8 cellular contexts compared by ENCODE assay signal in the genomic region with DNA sequence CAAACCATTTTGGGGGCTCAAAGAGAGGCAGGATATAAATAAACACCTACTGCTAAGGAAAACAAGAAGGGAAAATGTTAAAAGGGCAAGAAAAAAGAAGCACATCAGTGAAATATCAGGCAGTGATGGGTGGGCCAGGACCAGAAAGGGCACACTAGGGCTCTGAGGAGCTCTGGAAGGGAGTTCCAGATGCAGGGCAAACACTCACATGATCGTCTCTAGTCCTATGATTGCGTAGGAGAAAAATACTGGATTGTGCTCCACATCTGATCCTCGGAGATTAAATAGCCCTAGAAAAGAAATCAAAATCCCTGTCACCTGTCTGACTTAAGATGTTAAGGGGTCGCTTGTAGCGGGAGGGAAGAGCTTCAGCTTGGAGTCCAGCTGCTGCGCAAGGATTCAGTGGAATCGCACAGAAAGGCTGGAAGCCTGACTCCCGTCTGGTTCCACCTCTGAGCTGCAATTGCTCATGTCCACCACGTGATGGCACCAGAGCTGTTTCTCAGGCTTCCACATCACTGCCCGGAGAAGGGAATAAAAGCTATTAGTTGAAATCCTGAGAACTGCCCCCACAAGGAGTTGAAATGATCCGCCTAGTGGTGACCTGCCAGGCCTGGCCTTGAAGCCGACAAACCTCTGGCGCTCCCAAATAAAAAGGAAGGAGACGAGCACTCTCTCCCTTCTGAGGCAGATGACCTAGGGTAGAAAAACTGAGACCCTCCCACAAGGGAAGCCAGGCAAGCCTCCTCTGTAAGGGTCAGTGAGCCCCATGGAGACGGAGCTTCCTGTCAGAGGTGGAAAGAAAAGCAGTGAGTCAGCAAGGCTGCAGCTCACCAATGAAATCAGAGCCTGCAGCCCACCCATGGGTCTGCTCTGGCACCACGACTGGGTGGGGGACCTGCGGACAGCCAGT. TPM values are rescaled to one million over a fixed set of nuclear protein-coding genes. Genes with fewer than 3 reads are reported as not detected.
DNase-seq lines count a peak whose midpoint lies in the region; ATAC-seq and TF ChIP-seq lines count a peak whose summit lies in the region.

No MANE protein-coding gene starts in this region.

- POLR2A ChIA-PET in PC-9 (lab: Charles Lee; ENCODE audit: unreplicated experiment): interaction anchor here (0.5 to 0.6 kb wide), 3 partner anchors 10 to 1362 kb away, joined by 3 to 5 read pairs (median 4); no protein-coding TSS in a partner anchor

- CTCF ChIA-PET in PC-9 (lab: Charles Lee): interaction anchor here (0.6 to 1.7 kb wide), 11 partner anchors 29 to 1079 kb away, joined by 3 to 9 read pairs (median 3); no protein-coding TSS in a partner anchor

- intact Hi-C loops in PC-9 (cut with micrococcal nuclease; ENCODE audit: unreplicated experiment): loop anchor here (1.0 to 10.0 kb wide), 6 partner anchors 73 to 395 kb away; partner anchors contain the start of gene ADD3

- ATAC-seq in GM21423 (IDR thresholded peaks at IDR 0.05; ENCODE audit: unreplicated experiment): peak; percentile 70
- ATAC-seq in activated T-cell treated with anti-CD3 and anti-CD28 coated beads, Interleukin-2, amount 50 U/mL, for 72 hours (replicated peaks in 1 of 2): peak; percentile 68 to 70
- peak; percentile 64 for ATAC-seq in stimulated activated naive CD8-positive, alpha-beta T cell treated with anti-CD3 and anti-CD28 coated beads, Interleukin-15, amount 100 ng/mL, for 72 hours

- H3K27ac Mint-ChIP-seq in activated T-cell treated with anti-CD3 and anti-CD28 coated beads, Interleukin-2, amount 50 U/mL, for 72 hours: peak overlapping the region; percentile 44
- peak overlapping the region; percentile 95 for H3K27ac Mint-ChIP-seq in nephron progenitor cell
- peak overlapping the region in 1 of 2 donors; percentile 42 for H3K27ac Mint-ChIP-seq in stimulated activated naive CD8-positive, alpha-beta T cell treated with anti-CD3 and anti-CD28 coated beads, Interleukin-15, amount 100 ng/mL, for 72 hours

- H3K9me3 Mint-ChIP-seq in activated T-cell treated with anti-CD3 and anti-CD28 coated beads, Interleukin-2, amount 50 U/mL, for 72 hours: no peaks in the 10 kb centered on the region
- H3K9me3 Mint-ChIP-seq in nephron progenitor cell: no peaks in the 10 kb centered on the region
- H3K9me3 Mint-ChIP-seq in stimulated activated naive CD8-positive, alpha-beta T cell treated with anti-CD3 and anti-CD28 coated beads, Interleukin-15, amount 100 ng/mL, for 72 hours: no peaks in the 10 kb centered on the region

- H3K79me2 ChIP-seq in PC-9 (ENCODE audit: low read depth): no peaks in the 10 kb centered on the region

- H3K27ac ChIP-seq in PC-9: no peak overlapping the region

- H3K27me3 Mint-ChIP-seq in activated T-cell treated with anti-CD3 and anti-CD28 coated beads, Interleukin-2, amount 50 U/mL, for 72 hours (ENCODE audit: low read depth): no peaks in the 10 kb centered on the region
- H3K27me3 Mint-ChIP-seq in nephron progenitor cell (ENCODE audit: low read depth, poor library complexity): no peaks in the 10 kb centered on the region
- H3K27me3 Mint-ChIP-seq in stimulated activated naive CD8-positive, alpha-beta T cell treated with anti-CD3 and anti-CD28 coated beads, Interleukin-15, amount 100 ng/mL, for 72 hours: no peaks in the 10 kb centered on the region

- H3K36me3 Mint-ChIP-seq in activated T-cell treated with anti-CD3 and anti-CD28 coated beads, Interleukin-2, amount 50 U/mL, for 72 hours (ENCODE audit: insufficient read depth in 2 of 2): peaks cover 6 to 14% of the 10 kb centered on the region in 2 donors
- H3K36me3 Mint-ChIP-seq in nephron progenitor cell (ENCODE audit: low read depth): peaks cover 57% of the 10 kb centered on the region

- DNase-seq in D341Med (ENCODE audit: low spot score) (peak; percentile 82), HuH-7 (ENCODE audit: low spot score) (peak; percentile 75), PC-9 (peak; percentile 63 to 65), fibroblast of pulmonary artery (ENCODE audit: low read depth) (peak; percentile 95), nephron progenitor cell (peak; percentile 80)
- peak; percentile 44 to 58 for DNase-seq in activated T-cell treated with anti-CD3 and anti-CD28 coated beads, Interleukin-2, amount 50 U/mL, for 72 hours
- DNase-seq in stimulated activated naive CD8-positive, alpha-beta T cell treated with anti-CD3 and anti-CD28 coated beads, Interleukin-15, amount 100 ng/mL, for 72 hours: peak; percentile 46 to 59

- no peak overlapping the region for H3K4me3 ChIP-seq in PC-9
- H3K4me3 ChIP-seq in fibroblast of pulmonary artery (replicated peaks; ENCODE audit: low read depth, low read length): no peak overlapping the region

- no peak overlapping the region for H3K4me2 ChIP-seq in PC-9

- no peaks in the 10 kb centered on the region for H3K36me3 ChIP-seq in PC-9 (ENCODE audit: low read depth)

- H3K27me3 ChIP-seq in PC-9 (ENCODE audit: insufficient read depth, low read depth): no peaks in the 10 kb centered on the region

- BruUV-seq in PC-9 (replicated peaks; lab: Mats Ljungman, UMichigan): no TSS peak

- no peaks in the 10 kb centered on the region for H3F3A ChIP-seq in PC-9 (ENCODE audit: insufficient read depth, low read depth)

- TF ChIP-seq CTCF in PC-9 (conservative IDR thresholded peaks at IDR 0.05): peak; percentile 88
- TF ChIP-seq CTCF in fibroblast of pulmonary artery (IDR thresholded peaks at IDR 0.05; ENCODE audit: low read length, missing control alignments): peak; percentile 94
- TF ChIP-seq CTCF in nephron progenitor cell (IDR thresholded peaks at IDR 0.05): peak; percentile 97

- H3K4me3 Mint-ChIP-seq in activated T-cell treated with anti-CD3 and anti-CD28 coated beads, Interleukin-2, amount 50 U/mL, for 72 hours: no peak overlapping the region
- peak overlapping the region; percentile 76 for H3K4me3 Mint-ChIP-seq in nephron progenitor cell
- H3K4me3 Mint-ChIP-seq in stimulated activated naive CD8-positive, alpha-beta T cell treated with anti-CD3 and anti-CD28 coated beads, Interleukin-15, amount 100 ng/mL, for 72 hours: no peak overlapping the region

- H4K20me1 ChIP-seq in PC-9 (ENCODE audit: insufficient read depth): no peaks in the 10 kb centered on the region

- no peaks in the 10 kb centered on the region for H3K9me2 ChIP-seq in PC-9 (ENCODE audit: insufficient read depth)

- no peaks in the 10 kb centered on the region for H3K4me1 ChIP-seq in PC-9 (replicated peaks; ENCODE audit: insufficient read depth)

- H3K9me3 ChIP-seq in PC-9 (ENCODE audit: insufficient read depth, low read depth): no peaks in the 10 kb centered on the region

- no peak overlapping the region for H2AFZ ChIP-seq in PC-9

- H3K4me1 Mint-ChIP-seq in activated T-cell treated with anti-CD3 and anti-CD28 coated beads, Interleukin-2, amount 50 U/mL, for 72 hours (ENCODE audit: low read depth): peaks cover 18% of the 10 kb centered on the region
- H3K4me1 Mint-ChIP-seq in nephron progenitor cell: peaks cover 62% of the 10 kb centered on the region
- H3K4me1 Mint-ChIP-seq in stimulated activated naive CD8-positive, alpha-beta T cell treated with anti-CD3 and anti-CD28 coated beads, Interleukin-15, amount 100 ng/mL, for 72 hours: peaks cover 30% of the 10 kb centered on the region

RNA-seq across cellular contexts. Expression of gene XPNPEP1, which starts 39.2 kb away (rescaled TPM):
- 24.6 and 29.8 TPM in 2 replicates for total RNA-seq in PC-9 (2021)
- total RNA-seq in activated T-cell treated with anti-CD3 and anti-CD28 coated beads, Interleukin-2, amount 50 U/mL, for 72 hours: 10 to 100 TPM; 53.0 to 75.2 TPM
